ENCODE assay signal across 26 cellular contexts in genomic region chr19:57773488-57773887, GRCh38. TPM values are rescaled to one million over a fixed set of nuclear protein-coding genes. Genes with fewer than 3 reads are reported as not detected.
A peak's percentile ranks its signal among the peaks of the same experiment; 100 is the strongest.
DNase-seq lines count a peak whose midpoint lies in the region; ATAC-seq lines count a peak whose summit lies in the region.
"Had no signal": no experiment of that assay in that cellular context is flagged by ENCODE, and none has a peak within 500 bp of the region (broad histone marks: within the 10 kb centered on the region; RNA-seq: fewer than 3 reads in every experiment).

No MANE protein-coding gene starts in this region.

- DNase-seq in activated naive CD4-positive, alpha-beta T cell treated with Interleukin-2 at 50 U/mL for 16 hours: no peak
- DNase-seq in activated CD4-positive, alpha-beta memory T cell treated with anti-CD3 and anti-CD28 coated beads, Interleukin-2, amount 10 ng/mL, durations not matched to agents 7 days and 5 days: no peak
- DNase-seq in SHP77 (lab: John Stamatoyannopoulos, UW): no peak
- DNase-seq in stimulated activated CD4-positive, alpha-beta T cell treated with anti-CD3 and anti-CD28 coated beads, Interleukin-4, amount 100 ng/mL, for 24 hours: no peak
- no peak for DNase-seq in posterior vena cava (ENCODE audit: low spot score)
- DNase-seq: ACHN; activated naive CD4-positive, alpha-beta T cell; aorta; DND-41; HCEC 1CT; hippocampal formation; immature natural killer cell; left colon; mesenchymal stem cell; NCI-H1092 treated with DMSO at 0.1 percent for 48 hours; NCI-H1930; NCI-H524 treated with DMSO at 0.1 percent for 48 hours; nucleus accumbens; PC-3; stimulated activated CD4-positive, alpha-beta T cell treated with anti-CD3 and anti-CD28 coated beads, Interleukin-1b, Interleukin-23, amount 100 ng/mL, for 48 hours had no signal

- CTCF ChIA-PET in activated CD4-positive, alpha-beta memory T cell treated with anti-CD3 and anti-CD28 coated beads, Interleukin-2, amount 10 ng/mL, durations not matched to agents 7 days and 5 days (lab: Charles Lee): no interaction called here

- H3K36me3 Mint-ChIP-seq in activated naive CD4-positive, alpha-beta T cell treated with anti-CD3 and anti-CD28 coated beads, Interleukin-2, amount 50 U/mL, for 24 hours: peaks cover 66% of the 10 kb centered on the region
- H3K36me3 Mint-ChIP-seq in activated CD4-positive, alpha-beta memory T cell treated with anti-CD3 and anti-CD28 coated beads, Interleukin-2, amount 10 ng/mL, durations not matched to agents 7 days and 5 days (ENCODE audit: low read depth): peaks cover 87% of the 10 kb centered on the region
- H3K36me3 Mint-ChIP-seq in stimulated activated memory B cell treated with anti-CD40 and anti-IgM and Interleukin-4, amounts not matched to agents 10 μg/mL and 1 μg/mL and 100 μg/mL, for 72 hours: peaks cover 82% of the 10 kb centered on the region

- POLR2A ChIA-PET in activated CD4-positive, alpha-beta memory T cell treated with anti-CD3 and anti-CD28 coated beads, Interleukin-2, amount 10 ng/mL, durations not matched to agents 7 days and 5 days (lab: Charles Lee): interaction anchor here (1.7 kb wide), 1 partner anchor 41 kb away, joined by 4 read pairs; the partner anchor contains the start of gene ZNF552

- peak overlapping the region; percentile 17 for H3K4me3 Mint-ChIP-seq in activated naive CD4-positive, alpha-beta T cell treated with anti-CD3 and anti-CD28 coated beads, Interleukin-2, amount 50 U/mL, for 24 hours
- no peak overlapping the region for H3K4me3 Mint-ChIP-seq in activated CD4-positive, alpha-beta memory T cell treated with anti-CD3 and anti-CD28 coated beads, Interleukin-2, amount 10 ng/mL, durations not matched to agents 7 days and 5 days
- H3K4me3 Mint-ChIP-seq in stimulated activated memory B cell treated with anti-CD40 and anti-IgM and Interleukin-4, amounts not matched to agents 10 μg/mL and 1 μg/mL and 100 μg/mL, for 72 hours: peak overlapping the region; percentile 43
- H3K4me3 Mint-ChIP-seq: dendritic cell treated with granulocyte-macrophage colony-stimulating factor and Interleukin-4, amounts not matched to agents 40 ng/mL and 50 ng/mL, for 4 days had no signal

- H3K27ac Mint-ChIP-seq in activated naive CD4-positive, alpha-beta T cell treated with anti-CD3 and anti-CD28 coated beads, Interleukin-2, amount 50 U/mL, for 24 hours: no peak overlapping the region
- H3K27ac Mint-ChIP-seq in activated CD4-positive, alpha-beta memory T cell treated with anti-CD3 and anti-CD28 coated beads, Interleukin-2, amount 10 ng/mL, durations not matched to agents 7 days and 5 days: peak overlapping the region; percentile 40
- peak overlapping the region; percentile 23 for H3K27ac Mint-ChIP-seq in stimulated activated memory B cell treated with anti-CD40 and anti-IgM and Interleukin-4, amounts not matched to agents 10 μg/mL and 1 μg/mL and 100 μg/mL, for 72 hours
- H3K27ac Mint-ChIP-seq: dendritic cell treated with granulocyte-macrophage colony-stimulating factor and Interleukin-4, amounts not matched to agents 40 ng/mL and 50 ng/mL, for 4 days had no signal

- intact Hi-C loops in posterior vena cava (cut with DNase I): loop anchor here in 1 of 2 donors (10.0 kb wide), 1 partner anchor 221 kb away; no protein-coding TSS in a partner anchor

- H3K4me1 Mint-ChIP-seq in activated naive CD4-positive, alpha-beta T cell treated with anti-CD3 and anti-CD28 coated beads, Interleukin-2, amount 50 U/mL, for 24 hours: peaks cover 42% of the 10 kb centered on the region
- H3K4me1 Mint-ChIP-seq in activated CD4-positive, alpha-beta memory T cell treated with anti-CD3 and anti-CD28 coated beads, Interleukin-2, amount 10 ng/mL, durations not matched to agents 7 days and 5 days: peaks cover 42% of the 10 kb centered on the region
- peaks cover 78% of the 10 kb centered on the region for H3K4me1 Mint-ChIP-seq in stimulated activated memory B cell treated with anti-CD40 and anti-IgM and Interleukin-4, amounts not matched to agents 10 μg/mL and 1 μg/mL and 100 μg/mL, for 72 hours

- no peaks in the 10 kb centered on the region for H3K27me3 Mint-ChIP-seq in activated naive CD4-positive, alpha-beta T cell treated with anti-CD3 and anti-CD28 coated beads, Interleukin-2, amount 50 U/mL, for 24 hours
- no peaks in the 10 kb centered on the region for H3K27me3 Mint-ChIP-seq in activated CD4-positive, alpha-beta memory T cell treated with anti-CD3 and anti-CD28 coated beads, Interleukin-2, amount 10 ng/mL, durations not matched to agents 7 days and 5 days
- H3K27me3 Mint-ChIP-seq in stimulated activated memory B cell treated with anti-CD40 and anti-IgM and Interleukin-4, amounts not matched to agents 10 μg/mL and 1 μg/mL and 100 μg/mL, for 72 hours: no peaks in the 10 kb centered on the region
- H3K27me3 Mint-ChIP-seq: dendritic cell treated with granulocyte-macrophage colony-stimulating factor and Interleukin-4, amounts not matched to agents 40 ng/mL and 50 ng/mL, for 4 days had no signal

- peak; percentile 73 for ATAC-seq in esophagus mucosa
- ATAC-seq in stimulated activated memory B cell treated with anti-CD40 and anti-IgM and Interleukin-4, amounts not matched to agents 10 μg/mL and 1 μg/mL and 100 μg/mL, for 72 hours: no peak
- ATAC-seq: gastroesophageal sphincter, left colon, PC-3, Right ventricle myocardium inferior had no signal

- peaks cover 29% of the 10 kb centered on the region for H3K9me3 Mint-ChIP-seq in activated naive CD4-positive, alpha-beta T cell treated with anti-CD3 and anti-CD28 coated beads, Interleukin-2, amount 50 U/mL, for 24 hours
- peaks cover 53% of the 10 kb centered on the region for H3K9me3 Mint-ChIP-seq in activated CD4-positive, alpha-beta memory T cell treated with anti-CD3 and anti-CD28 coated beads, Interleukin-2, amount 10 ng/mL, durations not matched to agents 7 days and 5 days
- peaks cover 19% of the 10 kb centered on the region for H3K9me3 Mint-ChIP-seq in stimulated activated memory B cell treated with anti-CD40 and anti-IgM and Interleukin-4, amounts not matched to agents 10 μg/mL and 1 μg/mL and 100 μg/mL, for 72 hours

RNA-seq across cellular contexts. Expression of gene ZNF586, which starts 4.0 kb away (rescaled TPM):
- total RNA-seq in activated CD4-positive, alpha-beta memory T cell treated with anti-CD3 and anti-CD28 coated beads, Interleukin-2, amount 10 ng/mL, durations not matched to agents 7 days and 5 days: 10 to 100 TPM; 20.1 to 21.8 TPM
- total RNA-seq in esophagus mucosa (9.4 TPM), posterior vena cava (10 to 100 TPM in 1 of 2 donors, 1 to 10 TPM in 1; 9.8 to 15.1 TPM)

RNA-seq across cellular contexts. Expression of gene ZNF776, which starts 26.9 kb away (rescaled TPM):
- total RNA-seq in activated CD4-positive, alpha-beta memory T cell treated with anti-CD3 and anti-CD28 coated beads, Interleukin-2, amount 10 ng/mL, durations not matched to agents 7 days and 5 days: 10 to 100 TPM; 14.9 to 15.1 TPM
- total RNA-seq in esophagus mucosa: 6.8 TPM
- total RNA-seq in posterior vena cava: 10 to 100 TPM in 1 of 2 donors, 1 to 10 TPM in 1; 9.4 to 11.1 TPM

RNA-seq across cellular contexts. Expression of gene ZNF552, which starts 41.2 kb away (rescaled TPM):
- 1 to 10 TPM; 8.4 to 8.6 TPM for total RNA-seq in activated CD4-positive, alpha-beta memory T cell treated with anti-CD3 and anti-CD28 coated beads, Interleukin-2, amount 10 ng/mL, durations not matched to agents 7 days and 5 days
- 7.9 TPM for total RNA-seq in esophagus mucosa
- total RNA-seq in posterior vena cava: 1 to 10 TPM; 6.0 to 7.9 TPM

RNA-seq across cellular contexts. Expression of gene ZNF671, which starts 46.1 kb away (rescaled TPM):
- total RNA-seq in activated CD4-positive, alpha-beta memory T cell treated with anti-CD3 and anti-CD28 coated beads, Interleukin-2, amount 10 ng/mL, durations not matched to agents 7 days and 5 days: 10 to 100 TPM; 13.2 to 13.5 TPM
- 2.0 TPM for total RNA-seq in esophagus mucosa
- 1 to 10 TPM; 5.5 to 6.5 TPM for total RNA-seq in posterior vena cava

RNA-seq across cellular contexts. Expression of gene ZNF587B, which starts 56.6 kb away (rescaled TPM):
- total RNA-seq in activated CD4-positive, alpha-beta memory T cell treated with anti-CD3 and anti-CD28 coated beads, Interleukin-2, amount 10 ng/mL, durations not matched to agents 7 days and 5 days: 10 to 100 TPM; 14.0 to 14.6 TPM
- total RNA-seq in esophagus mucosa (9.3 TPM), posterior vena cava (10 to 100 TPM; 11.8 to 13.0 TPM)
